8 cellular contexts compared by ENCODE assay signal in genomic region chr2:234550511-234551107, GRCh38. TPM values are rescaled to one million over a fixed set of nuclear protein-coding genes. Genes with fewer than 3 reads are reported as not detected.
DNase-seq lines count a peak whose midpoint lies in the region; TF ChIP-seq lines count a peak whose summit lies in the region.

No MANE protein-coding gene starts in this region.

- H3K4me1 Mint-ChIP-seq in activated T-helper 1 cell treated with anti-CD3 and anti-CD28 coated beads, Interleukin-12 subunit alpha, Interleukin-12 subunit beta, Interleukin-2, Interleukin-4 antibody, amounts not matched to agents 30 ng/mL and 10 ng/mL and 1 ng/mL, durations not matched to agents 14 hours and 24 hours and 36 hours (ENCODE audit: low read depth): peaks cover 5% of the 10 kb centered on the region
- peaks cover 18% of the 10 kb centered on the region for H3K4me1 Mint-ChIP-seq in type B pancreatic cell (ENCODE audit: unreplicated experiment)

- intact Hi-C loops in activated T-helper 1 cell treated with anti-CD3 and anti-CD28 coated beads, Interleukin-12 subunit alpha, Interleukin-12 subunit beta, Interleukin-2, Interleukin-4 antibody, amounts not matched to agents 30 ng/mL and 10 ng/mL and 1 ng/mL, durations not matched to agents 14 hours and 24 hours and 36 hours (cut with micrococcal nuclease): loop anchor here (1.0 to 2.0 kb wide), 2 partner anchors 556 to 567 kb away; no protein-coding TSS in a partner anchor

- TF ChIP-seq CTCF in type B pancreatic cell (conservative IDR thresholded peaks at IDR 0.05): peak; percentile 98

- peak; percentile 42 for DNase-seq in activated gamma-delta T cell treated with Interleukin-2 at 50 U/mL for 16 hours
- no peak for DNase-seq in activated gamma-delta T cell (lab: John Stamatoyannopoulos, UW)
- DNase-seq in LoVo (ENCODE audit: low spot score): peak; percentile 76
- peak; percentile 93 for DNase-seq in RPMI7951 (ENCODE audit: low read depth)
- peak; percentile 23 for DNase-seq in activated T-helper 1 cell treated with anti-CD3 and anti-CD28 coated beads, Interleukin-12 subunit alpha, Interleukin-12 subunit beta, Interleukin-2, Interleukin-4 antibody, amounts not matched to agents 30 ng/mL and 10 ng/mL and 1 ng/mL, durations not matched to agents 14 hours and 24 hours and 36 hours (ENCODE audit: low spot score)
- DNase-seq in fibroblast of the conjunctiva (ENCODE audit: low read depth): peak; percentile 47
- peak in 47 of 56 donors; percentile 6 to 73 (median 35) for DNase-seq in nucleus accumbens (lab: John Stamatoyannopoulos, UW)
- no peak for DNase-seq in type B pancreatic cell (ENCODE audit: extremely low spot score, unreplicated experiment)

- H3K4me3 Mint-ChIP-seq in activated T-helper 1 cell treated with anti-CD3 and anti-CD28 coated beads, Interleukin-12 subunit alpha, Interleukin-12 subunit beta, Interleukin-2, Interleukin-4 antibody, amounts not matched to agents 30 ng/mL and 10 ng/mL and 1 ng/mL, durations not matched to agents 14 hours and 24 hours and 36 hours: no peak overlapping the region
- no peak overlapping the region for H3K4me3 Mint-ChIP-seq in type B pancreatic cell

- H3K9me3 Mint-ChIP-seq in activated T-helper 1 cell treated with anti-CD3 and anti-CD28 coated beads, Interleukin-12 subunit alpha, Interleukin-12 subunit beta, Interleukin-2, Interleukin-4 antibody, amounts not matched to agents 30 ng/mL and 10 ng/mL and 1 ng/mL, durations not matched to agents 14 hours and 24 hours and 36 hours: peaks cover 5% of the 10 kb centered on the region
- H3K9me3 Mint-ChIP-seq in type B pancreatic cell: peaks cover 7% of the 10 kb centered on the region

- no peak overlapping the region for H3K27ac Mint-ChIP-seq in activated T-helper 1 cell treated with anti-CD3 and anti-CD28 coated beads, Interleukin-12 subunit alpha, Interleukin-12 subunit beta, Interleukin-2, Interleukin-4 antibody, amounts not matched to agents 30 ng/mL and 10 ng/mL and 1 ng/mL, durations not matched to agents 14 hours and 24 hours and 36 hours
- peak overlapping the region; percentile 63 for H3K27ac Mint-ChIP-seq in type B pancreatic cell

- H3K36me3 Mint-ChIP-seq in activated T-helper 1 cell treated with anti-CD3 and anti-CD28 coated beads, Interleukin-12 subunit alpha, Interleukin-12 subunit beta, Interleukin-2, Interleukin-4 antibody, amounts not matched to agents 30 ng/mL and 10 ng/mL and 1 ng/mL, durations not matched to agents 14 hours and 24 hours and 36 hours (ENCODE audit: low read depth): no peaks in the 10 kb centered on the region
- H3K36me3 Mint-ChIP-seq in type B pancreatic cell: no peaks in the 10 kb centered on the region

- peaks cover 20% of the 10 kb centered on the region for H3K27me3 Mint-ChIP-seq in activated T-helper 1 cell treated with anti-CD3 and anti-CD28 coated beads, Interleukin-12 subunit alpha, Interleukin-12 subunit beta, Interleukin-2, Interleukin-4 antibody, amounts not matched to agents 30 ng/mL and 10 ng/mL and 1 ng/mL, durations not matched to agents 14 hours and 24 hours and 36 hours (ENCODE audit: insufficient read depth)
- H3K27me3 Mint-ChIP-seq in type B pancreatic cell: peaks cover 17% of the 10 kb centered on the region

RNA-seq across cellular contexts. Expression of gene ARL4C, which starts 53.7 kb away (rescaled TPM):
- 43.0 and 43.5 TPM in 2 replicates for total RNA-seq in RPMI7951 (2014; rRNA removed; shearing (Covaris generic))
- total RNA-seq in activated T-helper 1 cell treated with anti-CD3 and anti-CD28 coated beads, Interleukin-12 subunit alpha, Interleukin-12 subunit beta, Interleukin-2, Interleukin-4 antibody, amounts not matched to agents 30 ng/mL and 10 ng/mL and 1 ng/mL, durations not matched to agents 14 hours and 24 hours and 36 hours: 66.3 and 68.5 TPM in 2 replicates
- 72.1 and 122 TPM in 2 replicates for total RNA-seq in type B pancreatic cell (ENCODE audit: low replicate concordance)

Comparison
In these comparisons a context has a peak if more than half of its experiments do, and no peak if none do; other contexts are left out.
1. DNase-seq: peak in activated gamma-delta T cell treated with Interleukin-2 at 50 U/mL for 16 hours (single experiment), LoVo (single experiment), RPMI7951 (single experiment), activated T-helper 1 cell treated with anti-CD3 and anti-CD28 coated beads, Interleukin-12 subunit alpha, Interleukin-12 subunit beta, Interleukin-2, Interleukin-4 antibody, amounts not matched to agents 30 ng/mL and 10 ng/mL and 1 ng/mL, durations not matched to agents 14 hours and 24 hours and 36 hours (single experiment), fibroblast of the conjunctiva (single experiment) and nucleus accumbens (47 of 56); none in activated gamma-delta T cell (single experiment) and type B pancreatic cell (single experiment).